Comparison of ENCODE assay signal across 11 cellular contexts in genomic region chr5:140672455-140673186, GRCh38. TPM values are rescaled to one million over a fixed set of nuclear protein-coding genes. Genes with fewer than 3 reads are reported as not detected.
DNase-seq lines count a peak whose midpoint lies in the region; ATAC-seq and TF ChIP-seq lines count a peak whose summit lies in the region.
"Had no signal": no experiment of that assay in that cellular context is flagged by ENCODE, and none has a peak within 500 bp of the region (broad histone marks: within the 10 kb centered on the region; RNA-seq: fewer than 3 reads in every experiment).

No MANE protein-coding gene starts in this region.

- TF ChIP-seq POLR2A in body of pancreas (IDR thresholded peaks at IDR 0.05) (no peak), tibial nerve (IDR thresholded peaks at IDR 0.05) (no peak)

- no peak overlapping the region for H3K27ac ChIP-seq in body of pancreas
- no peak overlapping the region for H3K27ac ChIP-seq in tibial nerve

- peak; percentile 17 for ATAC-seq in body of pancreas
- ATAC-seq in GM18519 (IDR thresholded peaks at IDR 0.05; ENCODE audit: low FRiP score, unreplicated experiment): no peak

- TF ChIP-seq EP300 in tibial nerve (IDR thresholded peaks at IDR 0.05): no peak

- DNase-seq in stimulated activated CD4-positive, alpha-beta T cell treated with anti-CD3 and anti-CD28 coated beads, Interleukin-15, amount 100 ng/mL, for 24 hours: peak; percentile 40
- no peak for DNase-seq in stimulated activated CD4-positive, alpha-beta T cell treated with anti-CD3 and anti-CD28 coated beads, Interleukin-12 subunit alpha, Interleukin-12 subunit beta, amount 100 ng/mL, for 4 hours
- peak; percentile 22 to 64 (median 36) for DNase-seq in body of pancreas
- DNase-seq in left kidney (ENCODE audit: low read depth, low spot score): peak; percentile 54
- DNase-seq in activated effector memory CD4-positive, alpha-beta T cell treated with Interleukin-2 at 50 U/mL for 16 hours: no peak
- no peak for DNase-seq in tibial nerve (ENCODE audit: low spot score in 2 of 2)
- DNase-seq in germinal center (ENCODE audit: low spot score): no peak
- DNase-seq: MV-4-11, naive B cell had no signal

- no peak for TF ChIP-seq CTCF in body of pancreas (IDR thresholded peaks at IDR 0.05)
- TF ChIP-seq CTCF in tibial nerve (IDR thresholded peaks at IDR 0.05): no peak

- H3K36me3 ChIP-seq in body of pancreas (replicated peaks in 1 of 2; ENCODE audit: insufficient read depth in 1 of 2, low read depth in 2 of 2) (peaks cover 0 to 36% of the 10 kb centered on the region in 2 donors), tibial nerve (peaks cover 7 to 99% (median 17%) of the 10 kb centered on the region in 3 donors)

- H3K9me3 ChIP-seq in body of pancreas (no peaks in the 10 kb centered on the region), tibial nerve (no peaks in the 10 kb centered on the region)

- H3K27me3 ChIP-seq in body of pancreas: no peaks in the 10 kb centered on the region
- H3K27me3 ChIP-seq in tibial nerve: no peaks in the 10 kb centered on the region

- 70 to 80% methylated on average over 15 to 55 of the region's 70 CpGs for WGBS in body of pancreas, 2 donors
- WGBS in tibial nerve, 2 donors: 42 to 65% methylated on average over 28 to 38 of the region's 70 CpGs

- H3K4me1 ChIP-seq in body of pancreas: no peaks in the 10 kb centered on the region
- no peaks in the 10 kb centered on the region for H3K4me1 ChIP-seq in tibial nerve

- intact Hi-C loops in body of pancreas (cut with DNase I): no loop called here

- no peak overlapping the region for H3K4me3 ChIP-seq in body of pancreas
- H3K4me3 ChIP-seq in tibial nerve: no peak overlapping the region

RNA-seq across cellular contexts. Expression of gene DND1, which starts 0.8 kb away (rescaled TPM):
- total RNA-seq in body of pancreas (1 to 10 TPM; 1.8 to 2.6 TPM), tibial nerve (1 to 10 TPM; 1.3 to 6.1 (median 2.0) TPM)
- total RNA-seq: epithelial cell of proximal tubule had no signal

RNA-seq across cellular contexts. Expression of gene WDR55, which starts 7.9 kb away (rescaled TPM):
- 10 to 100 TPM; 14.5 to 16.1 TPM for total RNA-seq in body of pancreas
- 10 to 100 TPM; 15.1 to 33.0 (median 21.1) TPM for total RNA-seq in tibial nerve

RNA-seq across cellular contexts. Expression of gene HARS1, which starts 18.5 kb away (rescaled TPM):
- 10 to 100 TPM; 46.2 to 52.4 TPM for total RNA-seq in body of pancreas
- 10 to 100 TPM; 45.4 to 63.9 (median 48.6) TPM for total RNA-seq in tibial nerve

RNA-seq across cellular contexts. Expression of gene HARS2, which starts 18.6 kb away (rescaled TPM):
- total RNA-seq in body of pancreas: 10 to 100 TPM; 13.7 to 23.7 TPM
- total RNA-seq in tibial nerve: 10 to 100 TPM; 33.9 to 41.2 (median 35.1) TPM

RNA-seq across cellular contexts. Expression of gene IK, which starts 25.0 kb away (rescaled TPM):
- total RNA-seq in body of pancreas: 100 to 1,000 TPM in 1 of 2 donors, 10 to 100 TPM in 1; 62.6 to 134 TPM
- 100 to 1,000 TPM in 2 of 4 donors, 10 to 100 TPM in 2; 91.6 to 142 (median 108) TPM for total RNA-seq in tibial nerve

Comparison
In these comparisons a context has a peak if more than half of its experiments do, and no peak if none do; other contexts are left out.
1. DNase-seq: peak in stimulated activated CD4-positive, alpha-beta T cell treated with anti-CD3 and anti-CD28 coated beads, Interleukin-15, amount 100 ng/mL, for 24 hours (single experiment), body of pancreas (4 of 4) and left kidney (single experiment); none in stimulated activated CD4-positive, alpha-beta T cell treated with anti-CD3 and anti-CD28 coated beads, Interleukin-12 subunit alpha, Interleukin-12 subunit beta, amount 100 ng/mL, for 4 hours (single experiment), activated effector memory CD4-positive, alpha-beta T cell treated with Interleukin-2 at 50 U/mL for 16 hours (single experiment), tibial nerve (0 of 2) and germinal center (single experiment).